Comparison of ENCODE assay signal across 1 cellular context in the genomic region with DNA sequence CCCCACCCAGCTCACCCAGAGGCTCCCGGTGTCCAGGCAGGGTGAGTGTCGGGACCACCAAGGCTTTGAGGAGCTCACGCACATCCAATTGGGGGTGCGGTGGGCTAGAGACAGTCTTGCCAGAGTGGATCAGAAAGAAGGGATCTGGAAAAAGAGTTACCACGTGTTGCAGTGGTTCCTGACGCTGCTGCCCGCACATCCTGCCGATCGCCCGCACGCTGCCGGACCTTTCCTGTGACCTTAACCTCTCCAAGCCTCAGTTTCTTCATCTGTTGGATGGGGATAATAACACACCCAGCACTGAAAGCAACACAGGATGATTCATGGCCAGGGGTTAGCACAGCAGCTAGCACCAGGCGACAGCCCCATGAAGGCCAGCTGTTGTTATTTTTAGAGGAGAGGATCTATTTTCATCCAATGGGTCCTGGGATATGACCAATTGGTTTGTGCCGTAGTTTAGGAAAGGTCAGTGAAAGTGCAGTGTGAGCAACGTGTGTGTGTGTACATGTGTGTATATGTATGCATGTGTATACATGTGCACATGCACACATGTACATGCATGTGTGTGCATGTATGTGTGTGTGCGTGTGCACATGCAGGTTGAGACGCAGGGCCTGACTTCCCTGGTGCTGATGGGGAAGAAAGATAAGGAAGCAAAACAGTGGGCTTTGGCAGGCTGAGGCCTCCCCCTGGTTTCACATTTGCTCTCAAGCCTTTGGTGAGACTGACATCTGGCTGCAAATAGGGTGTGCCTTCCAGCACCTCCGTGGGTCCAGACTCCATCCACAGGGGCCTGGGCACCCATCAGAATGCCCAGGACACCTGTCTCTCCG.
TF ChIP-seq lines count a peak whose summit lies in the region.

No MANE protein-coding gene starts in this region.

TF ChIP-seq in HepG2, 621 proteins besides CTCF, POLR2A, EP300 and RAD21:
- TF ChIP-seq BRD4 (CRISPR knock-in tag; IDR thresholded peaks at IDR 0.05) (no peak), MNT (IDR thresholded peaks at IDR 0.05) (peak; percentile 87), ZNF567 (CRISPR knock-in tag; IDR thresholded peaks at IDR 0.05; ENCODE audit: borderline replicate concordance) (no peak), ZNF672 (CRISPR knock-in tag; IDR thresholded peaks at IDR 0.05) (no peak)
- TF ChIP-seq, protein P1, sequence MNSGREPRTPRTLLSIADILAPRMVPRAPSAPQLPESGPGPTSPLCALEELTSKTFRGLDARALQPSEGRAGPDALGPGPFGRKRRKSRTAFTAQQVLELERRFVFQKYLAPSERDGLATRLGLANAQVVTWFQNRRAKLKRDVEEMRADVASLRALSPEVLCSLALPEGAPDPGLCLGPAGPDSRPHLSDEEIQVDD (CRISPR knock-in tag; IDR thresholded peaks at IDR 0.05; ENCODE audit: borderline replicate concordance) = no peak
